In genomic region chr10:49769692-49770091, GRCh38 we compare ENCODE assay signal across 29 cellular contexts. TPM values are rescaled to one million over a fixed set of nuclear protein-coding genes. Genes with fewer than 3 reads are reported as not detected.
"Had no signal": no experiment of that assay in that cellular context is flagged by ENCODE, and none has a peak within 500 bp of the region (broad histone marks: within the 10 kb centered on the region; RNA-seq: fewer than 3 reads in every experiment).

No MANE protein-coding gene starts in this region.

- H3K27ac ChIP-seq: epithelial cell of prostate, esophagus squamous epithelium, gastrocnemius medialis, heart right ventricle, left lung, lower lobe of right lung had no signal

- DNase-seq: cortex of kidney; effector CD8-positive, alpha-beta T cell; effector memory CD8-positive, alpha-beta T cell; endodermal cell; erythroblast; esophagus squamous epithelium; foreskin fibroblast; foreskin melanocyte; gastrocnemius medialis; glutamatergic neuron; head of caudate nucleus; heart right ventricle; hippocampal formation; left cardiac atrium; left lung; left ventricle myocardium superior; lower lobe of right lung; mesenchymal stem cell; mucosa of descending colon; naive B cell; naive thymus-derived CD8-positive, alpha-beta T cell had no signal

- FAIRE-seq: endometrium, islet of Langerhans, keratinocyte had no signal

- ATAC-seq: effector memory CD8-positive, alpha-beta T cell; esophagus mucosa; gastrocnemius medialis; heart right ventricle; left cardiac atrium; left lung; left ventricle myocardium superior; lower lobe of right lung; mucosa of descending colon; naive thymus-derived CD8-positive, alpha-beta T cell had no signal

- H3K4me3 ChIP-seq: esophagus squamous epithelium, gastrocnemius medialis, heart right ventricle, left lung, lower lobe of right lung, mucosa of descending colon had no signal

- H3K9me3 ChIP-seq: esophagus squamous epithelium, gastrocnemius medialis, lower lobe of right lung, mucosa of descending colon had no signal

- H3K27ac Mint-ChIP-seq: dendritic cell treated with granulocyte-macrophage colony-stimulating factor and Interleukin-4, amounts not matched to agents 40 ng/mL and 50 ng/mL, for 4 days; effector memory CD8-positive, alpha-beta T cell; endodermal cell; mesothelial cell of epicardium; naive B cell; naive thymus-derived CD8-positive, alpha-beta T cell had no signal

- H3K4me1 ChIP-seq: esophagus squamous epithelium, gastrocnemius medialis, left lung, lower lobe of right lung had no signal

- H3K4me1 Mint-ChIP-seq: mesothelial cell of epicardium, naive B cell had no signal

- H3K36me3 Mint-ChIP-seq: mesothelial cell of epicardium had no signal

- H3K9me3 Mint-ChIP-seq: dendritic cell treated with granulocyte-macrophage colony-stimulating factor and Interleukin-4, amounts not matched to agents 40 ng/mL and 50 ng/mL, for 4 days; effector memory CD8-positive, alpha-beta T cell had no signal

- H3K4me3 Mint-ChIP-seq: dendritic cell treated with granulocyte-macrophage colony-stimulating factor and Interleukin-4, amounts not matched to agents 40 ng/mL and 50 ng/mL, for 4 days; effector memory CD8-positive, alpha-beta T cell; mesothelial cell of epicardium; naive thymus-derived CD8-positive, alpha-beta T cell had no signal

- H3K36me3 ChIP-seq: esophagus squamous epithelium, gastrocnemius medialis, heart right ventricle, left lung, lower lobe of right lung had no signal

RNA-seq across cellular contexts. Expression of gene OGDHL, which starts 7.6 kb away (rescaled TPM):
- total RNA-seq: mesenteric fat pad; naive thymus-derived CD8-positive, alpha-beta T cell had no signal
- polyA plus RNA-seq: naive thymus-derived CD8-positive, alpha-beta T cell had no signal
